ENCODE assay signal across 10 cellular contexts in the genomic region with DNA sequence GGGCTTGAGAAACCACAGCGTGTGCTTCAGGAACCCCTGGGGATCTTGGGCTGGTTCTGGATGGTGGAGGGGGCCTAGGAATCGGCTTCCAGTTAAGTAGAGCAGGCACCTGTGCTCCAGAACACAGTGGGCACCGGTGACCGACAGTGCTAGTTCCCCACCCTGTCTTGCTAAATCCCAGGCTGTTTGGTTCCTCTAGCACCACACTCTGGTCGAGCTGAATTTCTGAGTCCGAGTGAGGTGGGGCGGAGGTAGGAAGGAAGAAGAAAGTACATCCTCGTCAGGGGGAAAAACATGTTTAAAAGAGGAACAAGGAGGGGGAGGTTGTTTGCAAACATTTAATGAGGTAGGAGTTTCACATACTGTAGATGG. TPM values are rescaled to one million over a fixed set of nuclear protein-coding genes. Genes with fewer than 3 reads are reported as not detected.
A peak's percentile ranks its signal among the peaks of the same experiment; 100 is the strongest.
DNase-seq lines count a peak whose midpoint lies in the region; ATAC-seq, FAIRE-seq and TF ChIP-seq lines count a peak whose summit lies in the region.
"Had no signal": no experiment of that assay in that cellular context is flagged by ENCODE, and none has a peak within 500 bp of the region (broad histone marks: within the 10 kb centered on the region; RNA-seq: fewer than 3 reads in every experiment).

No MANE protein-coding gene starts in this region.

- 74% methylated on average over 8 of the region's 8 CpGs for WGBS in suprapubic skin

- H3K4me3 Mint-ChIP-seq in T-helper 17 cell = peak overlapping the region; percentile 88

- ATAC-seq in left cardiac atrium (no peak), HG02981 (IDR thresholded peaks at IDR 0.05; ENCODE audit: unreplicated experiment) (peak; percentile 28), T-helper 17 cell (peak; percentile 6)

- TF ChIP-seq EP300 in suprapubic skin (IDR thresholded peaks at IDR 0.05) = no peak

- H3K27me3 ChIP-seq in suprapubic skin = no peaks in the 10 kb centered on the region

- peaks cover 6% of the 10 kb centered on the region for H3K36me3 ChIP-seq in suprapubic skin

- no peaks in the 10 kb centered on the region for H3K27me3 Mint-ChIP-seq in T-helper 17 cell

- peak overlapping the region; percentile 100 for H3K27ac Mint-ChIP-seq in T-helper 17 cell

- no peak for TF ChIP-seq POLR2A in suprapubic skin (IDR thresholded peaks at IDR 0.05)

- FAIRE-seq in GM19239 (lab: Jason Lieb, UNC) = no peak
- FAIRE-seq: bronchial epithelial cell, G401.6 had no signal

- no peak for TF ChIP-seq CTCF in suprapubic skin (IDR thresholded peaks at IDR 0.05)

- peaks cover 73% of the 10 kb centered on the region for H3K4me1 Mint-ChIP-seq in T-helper 17 cell

- peak overlapping the region; percentile 78 for H3K27ac ChIP-seq in suprapubic skin

- intact Hi-C loops in cardiac septum (cut with DNase I) (no loop called here), left cardiac atrium (cut with DNase I) (no loop called here)

- DNase-seq in cardiac septum (ENCODE audit: low spot score) (peak; percentile 85), left cardiac atrium (no peak), T-helper 17 cell (no peak), germinal center (ENCODE audit: low spot score) (peak; percentile 68), suprapubic skin (ENCODE audit: low spot score in 2 of 2) (no peak), cortex of kidney (lab: John Stamatoyannopoulos, UW) (no peak), GM19239 (ENCODE audit: insufficient read length, low spot score) (no peak)

- H3K4me1 ChIP-seq in suprapubic skin = peaks cover 82% of the 10 kb centered on the region

- H3K9me3 ChIP-seq in T-helper 17 cell (ENCODE audit: control insufficient read depth, low read length, poor library complexity, severe bottlenecking) = no peaks in the 10 kb centered on the region
- H3K9me3 ChIP-seq in suprapubic skin = no peaks in the 10 kb centered on the region

- H3K4me3 ChIP-seq in suprapubic skin = no peak overlapping the region

- H3K36me3 Mint-ChIP-seq in T-helper 17 cell (ENCODE audit: low read depth) = no peaks in the 10 kb centered on the region

RNA-seq across cellular contexts. Expression of a gene that starts 29.1 kb away (rescaled TPM):
- total RNA-seq in cardiac septum (129 TPM), left cardiac atrium (100 to 1,000 TPM in 1 of 2 donors, 10 to 100 TPM in 1; 24.4 to 180 TPM), T-helper 17 cell (10 to 100 TPM; 51.8 to 68.6 TPM), suprapubic skin (100 to 1,000 TPM in 2 of 4 donors, 10 to 100 TPM in 2; 85.4 to 149 (median 102) TPM)

Comparison
In these comparisons a context has a peak if more than half of its experiments do, and no peak if none do; other contexts are left out.
1. DNase-seq: peak in cardiac septum (single experiment) and germinal center (single experiment); none in left cardiac atrium (single experiment), T-helper 17 cell (0 of 3), suprapubic skin (0 of 2), cortex of kidney (single experiment) and GM19239 (single experiment).
2. ATAC-seq: peak in HG02981 (single experiment) and T-helper 17 cell (single experiment); none in left cardiac atrium (0 of 2).